In genomic region chr10:50403074-50403473, GRCh38 we compare ENCODE assay signal across 27 cellular contexts.
"Had no signal": no experiment of that assay in that cellular context is flagged by ENCODE, and none has a peak within 500 bp of the region (broad histone marks: within the 10 kb centered on the region; RNA-seq: fewer than 3 reads in every experiment).

No MANE protein-coding gene starts in this region.

- H3K4me1 Mint-ChIP-seq: activated naive CD4-positive, alpha-beta T cell treated with anti-CD3 and anti-CD28 coated beads, Interleukin-2, amount 10 ng/mL, durations not matched to agents 7 days and 5 days had no signal

- H3K27me3 Mint-ChIP-seq: activated CD4-positive, alpha-beta T cell treated with anti-CD3 and anti-CD28 coated beads, Interleukin-2, amount 10 ng/mL, durations not matched to agents 24 days and 14 days; activated CD8-positive, alpha-beta T cell treated with anti-CD3 and anti-CD28 coated beads for 36 hours; activated naive CD4-positive, alpha-beta T cell treated with anti-CD3 and anti-CD28 coated beads, Interleukin-2, amount 10 ng/mL, durations not matched to agents 7 days and 5 days; activated naive CD8-positive, alpha-beta T cell; activated naive CD8-positive, alpha-beta T cell treated with anti-CD3 and anti-CD28 coated beads, Interleukin-2, amount 50 U/mL, for 24 hours; activated T-cell treated with anti-CD3 and anti-CD28 coated beads, Interleukin-2, amount 50 U/mL, for 24 hours; central memory CD8-positive, alpha-beta T cell had no signal

- H3K4me1 ChIP-seq: SJCRH30 had no signal

- H3K27me3 ChIP-seq: brain microvascular endothelial cell, cardiac muscle cell, SJCRH30 had no signal

- ATAC-seq: activated CD8-positive, alpha-beta T cell treated with anti-CD3 and anti-CD28 coated beads for 36 hours; activated naive CD8-positive, alpha-beta T cell treated with anti-CD3 and anti-CD28 coated beads, Interleukin-2, amount 50 U/mL, for 24 hours had no signal

- H3K4me3 Mint-ChIP-seq: activated CD4-positive, alpha-beta T cell treated with anti-CD3 and anti-CD28 coated beads, Interleukin-2, amount 10 ng/mL, durations not matched to agents 24 days and 14 days; activated CD8-positive, alpha-beta T cell treated with anti-CD3 and anti-CD28 coated beads for 36 hours; activated naive CD4-positive, alpha-beta T cell treated with anti-CD3 and anti-CD28 coated beads, Interleukin-2, amount 10 ng/mL, durations not matched to agents 7 days and 5 days; activated naive CD8-positive, alpha-beta T cell; activated naive CD8-positive, alpha-beta T cell treated with anti-CD3 and anti-CD28 coated beads, Interleukin-2, amount 50 U/mL, for 24 hours; activated T-cell treated with anti-CD3 and anti-CD28 coated beads, Interleukin-2, amount 50 U/mL, for 24 hours; central memory CD8-positive, alpha-beta T cell; T-helper 1 cell treated with Interleukin-12 subunit alpha and Interleukin-12 subunit beta and Interleukin-4 antibody, amounts not matched to agents 30 μg/mL and 1 μg/mL, for 36 hours; T-helper 2 cell treated with Interferon-gamma antibody and Interleukin-4, amounts not matched to agents 5 μg/mL and 100 μg/mL, for 36 hours had no signal

- H3K9me3 Mint-ChIP-seq: activated CD4-positive, alpha-beta T cell treated with anti-CD3 and anti-CD28 coated beads, Interleukin-2, amount 10 ng/mL, durations not matched to agents 24 days and 14 days; activated naive CD4-positive, alpha-beta T cell treated with anti-CD3 and anti-CD28 coated beads, Interleukin-2, amount 10 ng/mL, durations not matched to agents 7 days and 5 days; activated naive CD8-positive, alpha-beta T cell treated with anti-CD3 and anti-CD28 coated beads, Interleukin-2, amount 50 U/mL, for 24 hours; activated T-cell treated with anti-CD3 and anti-CD28 coated beads, Interleukin-2, amount 50 U/mL, for 24 hours; central memory CD8-positive, alpha-beta T cell; T-helper 2 cell treated with Interferon-gamma antibody and Interleukin-4, amounts not matched to agents 5 μg/mL and 100 μg/mL, for 36 hours had no signal

- H3K27ac ChIP-seq: brain microvascular endothelial cell, cardiac muscle cell, SJCRH30 had no signal

- H3K9me3 ChIP-seq: SJCRH30, SK-N-SH had no signal

- H3K9ac ChIP-seq: SK-N-SH had no signal

- H3K27ac Mint-ChIP-seq: activated CD4-positive, alpha-beta T cell treated with anti-CD3 and anti-CD28 coated beads, Interleukin-2, amount 10 ng/mL, durations not matched to agents 24 days and 14 days; activated CD8-positive, alpha-beta T cell treated with anti-CD3 and anti-CD28 coated beads for 36 hours; activated naive CD4-positive, alpha-beta T cell treated with anti-CD3 and anti-CD28 coated beads, Interleukin-2, amount 10 ng/mL, durations not matched to agents 7 days and 5 days; activated naive CD8-positive, alpha-beta T cell; activated naive CD8-positive, alpha-beta T cell treated with anti-CD3 and anti-CD28 coated beads, Interleukin-2, amount 50 U/mL, for 24 hours; activated T-cell treated with anti-CD3 and anti-CD28 coated beads, Interleukin-2, amount 50 U/mL, for 24 hours; T-helper 1 cell treated with Interleukin-12 subunit alpha and Interleukin-12 subunit beta and Interleukin-4 antibody, amounts not matched to agents 30 μg/mL and 1 μg/mL, for 36 hours; T-helper 2 cell treated with Interferon-gamma antibody and Interleukin-4, amounts not matched to agents 5 μg/mL and 100 μg/mL, for 36 hours had no signal

- H3K36me3 Mint-ChIP-seq: activated naive CD4-positive, alpha-beta T cell treated with anti-CD3 and anti-CD28 coated beads, Interleukin-2, amount 10 ng/mL, durations not matched to agents 7 days and 5 days had no signal

- FAIRE-seq: TTC549 had no signal

- H3K36me3 ChIP-seq: brain microvascular endothelial cell, cardiac muscle cell, SJCRH30 had no signal

- DNase-seq: activated CD4-positive, alpha-beta T cell treated with anti-CD3 and anti-CD28 coated beads, Interleukin-2, amount 10 ng/mL, durations not matched to agents 24 days and 14 days; activated CD4-positive, alpha-beta T cell treated with anti-CD3 and anti-CD28 coated beads, Interleukin-2, amount 50 U/mL, for 4 hours; activated CD8-positive, alpha-beta T cell treated with anti-CD3 and anti-CD28 coated beads for 36 hours; activated naive CD4-positive, alpha-beta T cell treated with anti-CD3 and anti-CD28 coated beads, Interleukin-2, amount 10 ng/mL, durations not matched to agents 7 days and 5 days; activated naive CD8-positive, alpha-beta T cell treated with anti-CD3 and anti-CD28 coated beads, Interleukin-2, amount 50 U/mL, for 24 hours; activated T-cell treated with anti-CD3 and anti-CD28 coated beads, Interleukin-2, amount 50 U/mL, for 24 hours; anterior cingulate cortex; brain microvascular endothelial cell; Karpas-422; KBM-7; NCI-H1105 treated with DMSO at 0.1 percent for 48 hours; NCI-H1436 treated with DMSO at 0.1 percent for 48 hours; NCI-H1694 treated with DMSO at 0.1 percent for 48 hours; NCI-H2029; NCI-H345; NCI-H524 treated with DMSO at 0.1 percent for 48 hours; NCI-H748 treated with DMSO at 0.1 percent for 48 hours; NK-92 treated with Interleukin-12 subunit alpha and Interleukin-12 subunit beta, amount 100 ng/mL, for 24 hours; SHP77; SJCRH30; SK-N-SH had no signal

- H3K4me3 ChIP-seq: cardiac muscle cell, SJCRH30 had no signal
